In genomic region chr14:31001339-31001658, GRCh38 we compare ENCODE assay signal across 23 cellular contexts.
"Had no signal": no experiment of that assay in that cellular context is flagged by ENCODE, and none has a peak within 500 bp of the region (broad histone marks: within the 10 kb centered on the region; RNA-seq: fewer than 3 reads in every experiment).

No MANE protein-coding gene starts in this region.

- H3K27ac ChIP-seq: lower lobe of right lung, ovary, prostate gland, spleen, thoracic aorta, upper lobe of left lung, WERI-Rb-1 had no signal

- H3K9me3 Mint-ChIP-seq: activated T-cell treated with anti-CD3 and anti-CD28 coated beads, Interleukin-2, amount 50 U/mL, for 24 hours had no signal

- H3K4me3 Mint-ChIP-seq: activated naive CD8-positive, alpha-beta T cell treated with anti-CD3 and anti-CD28 coated beads, Interleukin-2, amount 50 U/mL, for 24 hours; activated T-cell treated with anti-CD3 and anti-CD28 coated beads, Interleukin-2, amount 50 U/mL, for 24 hours; brain; naive B cell had no signal

- DNase-seq: activated CD4-positive, alpha-beta T cell treated with anti-CD3 and anti-CD28 coated beads, Interleukin-2, amount 50 U/mL, for 4 hours; activated CD8-positive, alpha-beta memory T cell treated with anti-CD3 and anti-CD28 coated beads for 24 hours; activated CD8-positive, alpha-beta memory T cell treated with anti-CD3 and anti-CD28 coated beads, Interleukin-2, amount 50 U/mL, for 4 hours; activated naive CD4-positive, alpha-beta T cell treated with Interleukin-2 at 50 U/mL for 16 hours; activated naive CD8-positive, alpha-beta T cell treated with anti-CD3 and anti-CD28 coated beads, Interleukin-2, amount 50 U/mL, for 24 hours; activated T-cell treated with anti-CD3 and anti-CD28 coated beads, Interleukin-2, amount 50 U/mL, for 24 hours; caudate nucleus; effector CD8-positive, alpha-beta T cell; foreskin melanocyte; lower lobe of right lung; naive B cell; ovary; spleen; stimulated activated CD4-positive, alpha-beta T cell treated with anti-CD3 and anti-CD28 coated beads, Interleukin-4, amount 100 ng/mL, for 1 hour; stimulated activated naive CD4-positive, alpha-beta T cell; upper lobe of left lung; WERI-Rb-1 had no signal

- H3K9me3 ChIP-seq: ovary, prostate gland had no signal

- H3K4me3 ChIP-seq: lower lobe of right lung, ovary, prostate gland, spleen, thoracic aorta, upper lobe of left lung had no signal

- H3K4me1 ChIP-seq: lower lobe of right lung, prostate gland had no signal

- H3K27ac Mint-ChIP-seq: activated naive CD8-positive, alpha-beta T cell treated with anti-CD3 and anti-CD28 coated beads, Interleukin-2, amount 50 U/mL, for 24 hours; activated T-cell treated with anti-CD3 and anti-CD28 coated beads, Interleukin-2, amount 50 U/mL, for 24 hours; activated T-helper 2 cell treated with anti-CD3 and anti-CD28 coated beads, Interferon-gamma antibody, Interleukin-2, Interleukin-4, amounts not matched to agents 10 μg/mL and 5 μg/mL and 100 μg/mL, durations not matched to agents 14 hours and 24 hours and 36 hours; brain had no signal

- H3K36me3 ChIP-seq: ovary, prostate gland, thoracic aorta had no signal

- ATAC-seq: activated naive CD8-positive, alpha-beta T cell treated with anti-CD3 and anti-CD28 coated beads, Interleukin-2, amount 50 U/mL, for 24 hours; esophagus mucosa; left lobe of liver; lower lobe of right lung had no signal

- H3K27me3 ChIP-seq: ovary, spleen, upper lobe of left lung had no signal

- H3K27me3 Mint-ChIP-seq: activated naive CD8-positive, alpha-beta T cell treated with anti-CD3 and anti-CD28 coated beads, Interleukin-2, amount 50 U/mL, for 24 hours; activated T-cell treated with anti-CD3 and anti-CD28 coated beads, Interleukin-2, amount 50 U/mL, for 24 hours; brain; naive B cell had no signal
